In the genomic region with DNA sequence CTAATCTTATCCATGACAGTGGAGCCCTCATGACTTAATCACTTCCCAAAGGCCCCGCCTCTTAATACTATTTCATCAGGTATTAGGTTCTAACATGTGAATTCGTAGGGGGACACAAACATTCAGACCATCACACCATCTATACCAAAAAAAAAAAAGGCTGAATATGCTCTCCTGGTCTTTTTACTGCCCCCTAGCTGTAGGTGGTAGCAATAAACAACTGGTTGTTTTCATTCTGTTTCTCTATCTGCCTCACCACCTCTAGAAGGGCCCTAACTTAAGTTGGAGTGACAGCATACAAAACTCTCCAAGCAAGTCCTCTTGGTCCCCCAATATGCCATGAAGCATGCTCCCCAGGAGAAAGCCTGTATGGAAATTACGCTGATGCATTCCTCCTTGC, we compare ENCODE assay signal across 8 cellular contexts.
DNase-seq lines count a peak whose midpoint lies in the region; ATAC-seq, FAIRE-seq and TF ChIP-seq lines count a peak whose summit lies in the region.

No MANE protein-coding gene starts in this region.

- no peak overlapping the region for H3K4me3 ChIP-seq in retinal pigment epithelial cell (ENCODE audit: low read length)

- FAIRE-seq in frontal cortex (lab: Jason Lieb, UNC) = no peak

- DNase-seq in NCI-H146 (lab: John Stamatoyannopoulos, UW) = peak; percentile 1
- DNase-seq in NCI-H146 treated with DMSO at 0.1 percent for 48 hours (lab: John Stamatoyannopoulos, UW; ENCODE audit: unreplicated experiment) = no peak
- DNase-seq in OCI-M1 (lab: John Stamatoyannopoulos, UW) = peak; percentile 17
- no peak for DNase-seq in retinal pigment epithelial cell (ENCODE audit: low read depth)
- no peak for DNase-seq in frontal cortex (ENCODE audit: low spot score in 2 of 2)
- no peak for DNase-seq in effector CD4-positive, alpha-beta T cell
- no peak for DNase-seq in dermis blood vessel endothelial cell

- ATAC-seq in HG02642 (IDR thresholded peaks at IDR 0.05; ENCODE audit: poor library complexity, unreplicated experiment) = peak; percentile 61

- peak; percentile 40 for TF ChIP-seq CTCF in retinal pigment epithelial cell (conservative IDR thresholded peaks at IDR 0.05; ENCODE audit: low read depth, low read length)

Comparison
In these comparisons a context has a peak if more than half of its experiments do, and no peak if none do; other contexts are left out.
1. DNase-seq: peak in NCI-H146 (single experiment) and OCI-M1 (single experiment); none in NCI-H146 treated with DMSO at 0.1 percent for 48 hours (single experiment), retinal pigment epithelial cell (single experiment), frontal cortex (0 of 2), effector CD4-positive, alpha-beta T cell (single experiment) and dermis blood vessel endothelial cell (single experiment).